ENCODE assay signal across 7 cellular contexts in genomic region chr7:33067921-33068320, GRCh38.
"Had no signal": no experiment of that assay in that cellular context is flagged by ENCODE, and none has a peak within 500 bp of the region (broad histone marks: within the 10 kb centered on the region; RNA-seq: fewer than 3 reads in every experiment).

No MANE protein-coding gene starts in this region.

- H3K27ac Mint-ChIP-seq: IgD-negative memory B cell had no signal

- H3K36me3 Mint-ChIP-seq: IgD-negative memory B cell had no signal

- ATAC-seq: HepG2 had no signal

- H3K27ac ChIP-seq: HL-60 had no signal

- DNase-seq: IMR-90, KBM-7, KG1 had no signal

- H3K4me3 Mint-ChIP-seq: IgD-negative memory B cell had no signal

- FAIRE-seq: HepG2, HTR-8/SVneo had no signal
